In the genomic region with DNA sequence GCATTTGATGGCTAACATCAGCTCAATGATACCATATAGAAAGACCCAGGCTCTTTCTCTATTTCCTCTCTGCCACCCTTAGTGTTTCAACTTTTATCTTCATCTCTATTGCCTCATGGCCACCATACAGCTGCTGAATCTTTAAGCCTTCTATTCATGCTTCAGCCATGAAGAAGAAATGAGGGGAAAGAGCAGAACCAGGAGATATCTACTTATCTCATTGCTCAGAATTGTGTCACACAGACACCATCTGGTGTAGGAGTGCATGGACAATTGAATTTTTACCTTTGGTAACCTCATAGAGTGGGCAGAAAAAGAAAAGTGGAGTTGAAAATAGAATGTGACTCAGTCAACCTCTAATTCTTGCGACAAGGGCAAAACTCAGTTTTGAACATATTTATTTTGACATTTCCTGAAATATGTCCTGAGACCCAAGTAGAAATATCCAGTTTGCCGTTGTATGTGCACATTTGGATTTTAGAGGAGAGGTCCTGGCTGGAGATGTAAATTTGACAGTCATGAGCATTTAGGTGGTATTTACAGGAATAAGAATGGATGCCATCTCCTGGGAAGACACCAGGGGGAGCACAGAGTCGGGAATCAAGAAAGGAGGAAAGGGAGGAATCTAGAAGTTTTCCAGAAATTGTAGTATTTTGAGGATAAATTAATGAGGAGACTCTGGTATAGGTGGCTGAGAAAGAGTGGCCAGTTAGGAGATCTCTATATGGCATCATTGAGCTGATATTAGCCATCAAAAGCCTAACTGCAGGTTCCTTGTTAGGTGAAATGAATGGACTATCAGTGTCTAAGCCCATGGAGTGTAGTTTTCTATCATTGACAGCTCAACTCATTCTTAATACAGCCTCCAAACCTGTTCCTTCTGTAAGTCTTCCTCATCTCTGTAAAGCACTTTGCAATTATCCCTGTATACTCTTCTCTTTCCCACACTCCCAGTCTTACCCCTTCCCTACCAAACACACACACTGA, we compare ENCODE assay signal across 8 cellular contexts. TPM values are rescaled to one million over a fixed set of nuclear protein-coding genes. Genes with fewer than 3 reads are reported as not detected.
A peak's percentile ranks its signal among the peaks of the same experiment; 100 is the strongest.
DNase-seq lines count a peak whose midpoint lies in the region; ATAC-seq and TF ChIP-seq lines count a peak whose summit lies in the region.

No MANE protein-coding gene starts in this region.

- peaks cover 4% of the 10 kb centered on the region for H3K36me3 Mint-ChIP-seq in T-helper 17 cell (ENCODE audit: low read depth)

- H3F3A ChIP-seq in OCI-LY1 (ENCODE audit: insufficient read depth, low read length) = no peaks in the 10 kb centered on the region

- H3K9me2 ChIP-seq in OCI-LY1 (ENCODE audit: low read depth, low read length) = no peaks in the 10 kb centered on the region

- H3K4me1 ChIP-seq in OCI-LY1 (ENCODE audit: insufficient read depth, low read length, severe bottlenecking) = peaks cover 2% of the 10 kb centered on the region

- peak; percentile 41 for TF ChIP-seq CTCF in GM12865 (IDR thresholded peaks at IDR 0.05; ENCODE audit: insufficient read depth, low read depth, low read length, missing control alignments)
- peak; percentile 38; the same call in 1 of the 2 replicates for TF ChIP-seq CTCF in OCI-LY1 (IDR thresholded peaks at IDR 0.05; ENCODE audit: low read length)

- H3K9ac ChIP-seq in OCI-LY1 (ENCODE audit: low read length) = no peak overlapping the region

- H3K4me3 Mint-ChIP-seq in T-helper 17 cell = no peak overlapping the region

- H3K27me3 Mint-ChIP-seq in T-helper 17 cell = peaks cover 41% of the 10 kb centered on the region

- no peak overlapping the region for H2AFZ ChIP-seq in OCI-LY1 (ENCODE audit: low read length)

- H3K27ac ChIP-seq in OCI-LY1 (ENCODE audit: low read depth, low read length, poor library complexity, severe bottlenecking) = no peak overlapping the region

- no peaks in the 10 kb centered on the region for H3K79me2 ChIP-seq in OCI-LY1 (ENCODE audit: insufficient read depth, low read length)

- no peak overlapping the region for H3K4me3 ChIP-seq in GM12865 (ENCODE audit: low read depth, low read length)
- H3K4me3 ChIP-seq in OCI-LY1 (ENCODE audit: low read depth, low read length, poor library complexity, severe bottlenecking) = no peak overlapping the region

- no peak for DNase-seq in GM12865 (ENCODE audit: low read depth)
- DNase-seq in fibroblast of gingiva (ENCODE audit: low read depth) = peak; percentile 16
- DNase-seq in non-pigmented ciliary epithelial cell (ENCODE audit: low read depth) = peak; percentile 5
- DNase-seq in cortex of kidney (lab: John Stamatoyannopoulos, UW) = no peak
- DNase-seq in T-helper 17 cell = no peak
- no peak for DNase-seq in T-helper 2 cell

- peaks cover 25% of the 10 kb centered on the region; the same call in 1 of the 2 replicates for H3K36me3 ChIP-seq in OCI-LY1 (ENCODE audit: insufficient read depth, low read length)

- no peaks in the 10 kb centered on the region for H3K9me3 ChIP-seq in OCI-LY1 (ENCODE audit: low read length)
- H3K9me3 ChIP-seq in T-helper 17 cell (ENCODE audit: control insufficient read depth, low read length, poor library complexity, severe bottlenecking) = no peaks in the 10 kb centered on the region

- no peaks in the 10 kb centered on the region for H4K20me1 ChIP-seq in OCI-LY1 (ENCODE audit: insufficient read depth, low read length)

- no peak overlapping the region for H3K27ac Mint-ChIP-seq in T-helper 17 cell

- peaks cover 10% of the 10 kb centered on the region for H3K4me1 Mint-ChIP-seq in T-helper 17 cell

- no peaks in the 10 kb centered on the region for H3K27me3 ChIP-seq in OCI-LY1 (ENCODE audit: insufficient read depth, low read length)

- H3K4me2 ChIP-seq in OCI-LY1 (ENCODE audit: low read length) = no peak overlapping the region

- ATAC-seq in T-helper 17 cell = no peak
- ATAC-seq in GM21360 (IDR thresholded peaks at IDR 0.05; ENCODE audit: unreplicated experiment) = no peak

RNA-seq across cellular contexts. Expression of a gene that starts 7.0 kb away (rescaled TPM):
- total RNA-seq in T-helper 17 cell = 1 to 10 TPM in 1 of 2 donors, not detected in 1; 2.0 TPM

RNA-seq across cellular contexts. Expression of a gene that starts 38.4 kb away (rescaled TPM):
- total RNA-seq in T-helper 17 cell = 10 to 100 TPM; 15.8 to 24.3 TPM

Comparison
In these comparisons a context has a peak if more than half of its experiments do, and no peak if none do; other contexts are left out.
1. DNase-seq: peak in fibroblast of gingiva (single experiment) and non-pigmented ciliary epithelial cell (single experiment); none in GM12865 (single experiment), cortex of kidney (single experiment), T-helper 17 cell (0 of 3) and T-helper 2 cell (0 of 5).